Comparison of ENCODE assay signal across 19 cellular contexts in the genomic region with DNA sequence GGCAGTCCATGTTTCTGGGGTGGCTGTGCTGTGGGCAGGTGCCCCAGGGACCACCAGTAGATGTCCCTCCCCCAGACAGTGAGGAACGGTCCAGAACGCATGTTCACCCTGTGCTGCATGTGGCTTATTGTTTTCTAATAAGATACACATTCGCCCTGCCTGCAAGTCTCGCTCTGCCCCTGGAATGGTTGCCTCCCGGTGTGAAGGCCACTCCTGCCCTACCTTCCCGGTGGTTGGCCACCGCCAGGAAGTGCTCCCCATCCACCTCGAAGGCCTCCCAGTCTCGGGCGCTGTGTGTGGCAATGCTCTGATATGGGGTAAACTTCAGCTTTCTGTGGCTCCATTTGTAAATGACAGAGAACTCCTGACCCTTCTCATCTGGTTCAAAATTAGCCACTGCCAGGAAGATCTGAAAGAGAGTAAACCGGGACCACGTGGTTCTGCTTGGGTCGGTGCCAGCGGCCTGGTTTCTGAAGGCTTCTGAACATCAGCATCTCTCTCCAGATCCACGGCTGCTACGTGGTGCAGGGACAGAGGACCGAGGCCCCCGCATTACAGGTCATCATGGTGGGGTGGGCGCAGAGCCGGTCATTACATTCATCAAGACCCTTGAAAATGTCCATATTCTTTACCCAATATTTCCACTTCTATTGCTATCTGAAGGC. TPM values are rescaled to one million over a fixed set of nuclear protein-coding genes. Genes with fewer than 3 reads are reported as not detected.
"Had no signal": no experiment of that assay in that cellular context is flagged by ENCODE, and none has a peak within 500 bp of the region (broad histone marks: within the 10 kb centered on the region; RNA-seq: fewer than 3 reads in every experiment).

No MANE protein-coding gene starts in this region.

- H3K27ac Mint-ChIP-seq: activated naive CD8-positive, alpha-beta T cell treated with anti-CD3 and anti-CD28 coated beads for 36 hours; activated T-cell treated with anti-CD3 and anti-CD28 coated beads, Interleukin-2, amount 50 U/mL, for 24 hours; progenitor cell of endocrine pancreas; T-cell had no signal

- H3K4me3 Mint-ChIP-seq: activated naive CD8-positive, alpha-beta T cell treated with anti-CD3 and anti-CD28 coated beads for 36 hours; activated T-cell treated with anti-CD3 and anti-CD28 coated beads, Interleukin-2, amount 50 U/mL, for 24 hours; T-cell had no signal

- H3K27me3 ChIP-seq: ascending aorta, neutrophil had no signal

- H3K27ac ChIP-seq: ascending aorta, esophagus squamous epithelium, lower lobe of right lung, neutrophil had no signal

- H3K27me3 Mint-ChIP-seq: activated naive CD8-positive, alpha-beta T cell treated with anti-CD3 and anti-CD28 coated beads for 36 hours; activated T-cell treated with anti-CD3 and anti-CD28 coated beads, Interleukin-2, amount 50 U/mL, for 24 hours had no signal

- DNase-seq: activated CD4-positive, alpha-beta T cell treated with anti-CD3 and anti-CD28 coated beads for 48 hours; activated effector memory CD4-positive, alpha-beta T cell treated with anti-CD3 and anti-CD28 coated beads, Interleukin-2, amount 50 U/mL, for 16 hours; activated naive CD8-positive, alpha-beta T cell treated with anti-CD3 and anti-CD28 coated beads for 36 hours; esophagus squamous epithelium; foreskin fibroblast; midbrain; stimulated activated CD4-positive, alpha-beta T cell treated with anti-CD3 and anti-CD28 coated beads, Interleukin-12 subunit alpha, Interleukin-12 subunit beta, amount 100 ng/mL, for 4 hours; stimulated activated CD4-positive, alpha-beta T cell treated with anti-CD3 and anti-CD28 coated beads, Interleukin-2, amount 100 ng/mL, for 48 hours; stimulated activated naive CD4-positive, alpha-beta T cell treated with Interleukin-2 at 50 U/mL for 16 hours; T-cell; T1000 had no signal

- H3K9me3 Mint-ChIP-seq: activated naive CD8-positive, alpha-beta T cell treated with anti-CD3 and anti-CD28 coated beads for 36 hours; activated T-cell treated with anti-CD3 and anti-CD28 coated beads, Interleukin-2, amount 50 U/mL, for 24 hours; T-cell had no signal

- ATAC-seq: lower lobe of right lung, T-cell had no signal

- H3K4me1 ChIP-seq: ascending aorta, esophagus squamous epithelium, lower lobe of right lung had no signal

- H3K4me1 Mint-ChIP-seq: activated naive CD8-positive, alpha-beta T cell treated with anti-CD3 and anti-CD28 coated beads for 36 hours; T-cell had no signal

- H3K9me3 ChIP-seq: ascending aorta, esophagus squamous epithelium, lower lobe of right lung, neutrophil had no signal

- H3K4me3 ChIP-seq: ascending aorta, esophagus squamous epithelium, lower lobe of right lung had no signal

- H3K36me3 Mint-ChIP-seq: activated naive CD8-positive, alpha-beta T cell treated with anti-CD3 and anti-CD28 coated beads for 36 hours; T-cell had no signal

RNA-seq across cellular contexts. Expression of gene KRTAP10-1, which starts 14.4 kb away (rescaled TPM):
- total RNA-seq: activated CD8-positive, alpha-beta memory T cell treated with anti-CD3 and anti-CD28 coated beads for 36 hours; activated naive CD8-positive, alpha-beta T cell treated with anti-CD3 and anti-CD28 coated beads for 36 hours; ascending aorta; bronchial epithelial cell; esophagus squamous epithelium; lower lobe of right lung; progenitor cell of endocrine pancreas; T-cell; temporal lobe had no signal

RNA-seq across cellular contexts. Expression of gene KRTAP10-2, which starts 25.7 kb away (rescaled TPM):
- total RNA-seq: activated CD8-positive, alpha-beta memory T cell treated with anti-CD3 and anti-CD28 coated beads for 36 hours; activated naive CD8-positive, alpha-beta T cell treated with anti-CD3 and anti-CD28 coated beads for 36 hours; ascending aorta; bronchial epithelial cell; esophagus squamous epithelium; lower lobe of right lung; progenitor cell of endocrine pancreas; T-cell; temporal lobe had no signal

RNA-seq across cellular contexts. Expression of gene KRTAP10-3, which starts 33.0 kb away (rescaled TPM):
- total RNA-seq: activated CD8-positive, alpha-beta memory T cell treated with anti-CD3 and anti-CD28 coated beads for 36 hours; activated naive CD8-positive, alpha-beta T cell treated with anti-CD3 and anti-CD28 coated beads for 36 hours; ascending aorta; bronchial epithelial cell; esophagus squamous epithelium; lower lobe of right lung; progenitor cell of endocrine pancreas; T-cell; temporal lobe had no signal

RNA-seq across cellular contexts. Expression of gene KRTAP10-4, which starts 48.0 kb away (rescaled TPM):
- total RNA-seq: activated CD8-positive, alpha-beta memory T cell treated with anti-CD3 and anti-CD28 coated beads for 36 hours; activated naive CD8-positive, alpha-beta T cell treated with anti-CD3 and anti-CD28 coated beads for 36 hours; ascending aorta; bronchial epithelial cell; esophagus squamous epithelium; lower lobe of right lung; progenitor cell of endocrine pancreas; T-cell; temporal lobe had no signal

RNA-seq across cellular contexts. Expression of gene KRTAP10-5, which starts 54.8 kb away (rescaled TPM):
- total RNA-seq: activated CD8-positive, alpha-beta memory T cell treated with anti-CD3 and anti-CD28 coated beads for 36 hours; activated naive CD8-positive, alpha-beta T cell treated with anti-CD3 and anti-CD28 coated beads for 36 hours; ascending aorta; bronchial epithelial cell; esophagus squamous epithelium; lower lobe of right lung; progenitor cell of endocrine pancreas; T-cell; temporal lobe had no signal
